In genomic region chr19:1017906-1018305, GRCh38 we compare ENCODE assay signal across 2 cellular contexts.
TF ChIP-seq lines count a peak whose summit lies in the region.

No MANE protein-coding gene starts in this region.

TF ChIP-seq in GM12878, 131 proteins besides CTCF, POLR2A, EP300 and RAD21:
- TF ChIP-seq KDM1A (IDR thresholded peaks at IDR 0.05; ENCODE audit: borderline replicate concordance) (no peak), NFXL1 (IDR thresholded peaks at IDR 0.05; ENCODE audit: borderline replicate concordance) (no peak), MEF2B (IDR thresholded peaks at IDR 0.05; ENCODE audit: partially characterized antibody, poor library complexity, severe bottlenecking) (no peak), SMC3 (IDR thresholded peaks at IDR 0.05; ENCODE audit: borderline replicate concordance, low read length) (no peak), E2F8 (IDR thresholded peaks at IDR 0.05; ENCODE audit: low read depth, partially characterized antibody) (no peak), BMI1 (IDR thresholded peaks at IDR 0.05; ENCODE audit: borderline replicate concordance) (no peak), NR2C1 (IDR thresholded peaks at IDR 0.05) (no peak), IRF5 (IDR thresholded peaks at IDR 0.05; ENCODE audit: borderline replicate concordance) (no peak), ZNF687 (IDR thresholded peaks at IDR 0.05) (no peak), MAX (IDR thresholded peaks at IDR 0.05; ENCODE audit: low read depth, low read length) (no peak), RB1 (IDR thresholded peaks at IDR 0.05; ENCODE audit: borderline replicate concordance) (no peak), SRF (IDR thresholded peaks at IDR 0.05; ENCODE audit: low read depth in 2 of 2, low read length in 2 of 2) (no peak), BCLAF1 (IDR thresholded peaks at IDR 0.05) (no peak)

TF ChIP-seq in neural cell, 6 proteins besides CTCF, POLR2A, EP300 and RAD21:
- no peak for TF ChIP-seq SMC3 (conservative IDR thresholded peaks at IDR 0.05; ENCODE audit: poor library complexity)
- no peak for TF ChIP-seq REST (IDR thresholded peaks at IDR 0.05; ENCODE audit: borderline replicate concordance)
- TF ChIP-seq POLR2AphosphoS5 (IDR thresholded peaks at IDR 0.05): no peak
- TF ChIP-seq EZH2 (IDR thresholded peaks at IDR 0.05; ENCODE audit: borderline replicate concordance, insufficient read depth, low read length, poor library complexity, severe bottlenecking): no peak
- no peak for TF ChIP-seq MXI1 (conservative IDR thresholded peaks at IDR 0.05; ENCODE audit: poor library complexity, severe bottlenecking)
- TF ChIP-seq TAF1 (IDR thresholded peaks at IDR 0.05; ENCODE audit: low read depth): no peak
